Comparison of ENCODE assay signal across 20 cellular contexts in the genomic region with DNA sequence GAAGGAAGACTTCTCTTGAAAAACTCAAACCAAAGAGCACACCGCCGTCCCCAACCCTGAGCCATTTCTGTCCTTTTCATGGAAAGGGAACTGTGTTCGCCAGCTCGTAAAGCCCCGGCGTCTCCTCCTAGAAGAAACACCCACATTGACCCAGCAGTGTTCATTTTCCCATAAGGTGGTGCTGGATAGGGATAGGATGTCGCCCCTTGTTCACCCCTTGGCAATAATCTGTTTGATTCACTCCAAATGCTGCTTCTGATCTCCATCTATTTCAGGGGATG.
A peak's percentile ranks its signal among the peaks of the same experiment; 100 is the strongest.
DNase-seq lines count a peak whose midpoint lies in the region; ATAC-seq and TF ChIP-seq lines count a peak whose summit lies in the region.
"Had no signal": no experiment of that assay in that cellular context is flagged by ENCODE, and none has a peak within 500 bp of the region (broad histone marks: within the 10 kb centered on the region; RNA-seq: fewer than 3 reads in every experiment).

No MANE protein-coding gene starts in this region.

- POLR2A ChIA-PET in CD4-positive, alpha-beta T cell (lab: Charles Lee): no interaction called here
- POLR2A ChIA-PET in activated CD4-positive, alpha-beta memory T cell treated with anti-CD3 and anti-CD28 coated beads, Interleukin-2, amount 10 ng/mL, durations not matched to agents 7 days and 5 days (lab: Charles Lee): interaction anchor here (0.9 to 7.5 kb wide), 34 partner anchors 9 to 864 kb away, joined by 3 to 149 read pairs (median 7); a partner anchor contains a TSS
- POLR2A ChIA-PET in naive thymus-derived CD4-positive, alpha-beta T cell (lab: Charles Lee): no interaction called here

- CTCF ChIA-PET in activated CD8-positive, alpha-beta memory T cell treated with anti-CD3 and anti-CD28 coated beads, Interleukin-2, amount 10 ng/mL, durations not matched to agents 7 days and 5 days (lab: Charles Lee): interaction anchor here (1.0 to 4.1 kb wide), 9 partner anchors 11 to 491 kb away, joined by 3 to 12 read pairs (median 3); no protein-coding TSS in a partner anchor
- CTCF ChIA-PET in CD4-positive, alpha-beta T cell (lab: Charles Lee): interaction anchor here (1.5 kb wide), 1 partner anchor 8 kb away, joined by 3 read pairs; no protein-coding TSS in a partner anchor
- CTCF ChIA-PET in activated CD4-positive, alpha-beta memory T cell treated with anti-CD3 and anti-CD28 coated beads, Interleukin-2, amount 10 ng/mL, durations not matched to agents 7 days and 5 days (lab: Charles Lee): interaction anchor here (0.8 to 4.2 kb wide), 11 partner anchors 9 to 823 kb away, joined by 3 to 34 read pairs (median 6); no protein-coding TSS in a partner anchor
- CTCF ChIA-PET in naive thymus-derived CD4-positive, alpha-beta T cell (lab: Charles Lee): no interaction called here

- DNase-seq in activated CD8-positive, alpha-beta memory T cell treated with anti-CD3 and anti-CD28 coated beads, Interleukin-2, amount 10 ng/mL, durations not matched to agents 7 days and 5 days: no peak
- DNase-seq in activated CD8-positive, alpha-beta memory T cell treated with anti-CD3 and anti-CD28 coated beads, Interleukin-2, amount 50 U/mL, for 48 hours: no peak
- no peak for DNase-seq in CD4-positive, alpha-beta T cell
- no peak for DNase-seq in activated CD4-positive, alpha-beta memory T cell treated with anti-CD3 and anti-CD28 coated beads, Interleukin-2, amount 10 ng/mL, durations not matched to agents 7 days and 5 days
- DNase-seq in epithelial cell of prostate (ENCODE audit: low read depth, low spot score): no peak
- DNase-seq in naive thymus-derived CD4-positive, alpha-beta T cell: no peak
- DNase-seq in Right ventricle myocardium inferior (ENCODE audit: missing footprints): no peak
- no peak for DNase-seq in HuH-7.5 (ENCODE audit: low spot score)
- DNase-seq: BE2C, cerebellar nuclear complex, hypothalamus, mesenchymal stem cell, NCI-H1436 treated with DMSO at 0.1 percent for 48 hours, NCI-H2107, NCI-H446, NCI-H82, nucleus accumbens, SJCRH30 had no signal

- H3K9me3 Mint-ChIP-seq in activated CD8-positive, alpha-beta memory T cell treated with anti-CD3 and anti-CD28 coated beads, Interleukin-2, amount 10 ng/mL, durations not matched to agents 7 days and 5 days (ENCODE audit: low read depth): peaks cover 2% of the 10 kb centered on the region
- no peaks in the 10 kb centered on the region for H3K9me3 Mint-ChIP-seq in CD4-positive, alpha-beta T cell
- peaks cover 11% of the 10 kb centered on the region for H3K9me3 Mint-ChIP-seq in activated CD4-positive, alpha-beta memory T cell treated with anti-CD3 and anti-CD28 coated beads, Interleukin-2, amount 10 ng/mL, durations not matched to agents 7 days and 5 days
- peaks cover 0 to 6% (median 0%) of the 10 kb centered on the region in 11 donors for H3K9me3 Mint-ChIP-seq in naive thymus-derived CD4-positive, alpha-beta T cell

- no peak overlapping the region for H3K27ac ChIP-seq in CD4-positive, alpha-beta T cell (ENCODE audit: low read depth, low read length)
- H3K27ac ChIP-seq in epithelial cell of prostate: peak overlapping the region; percentile 90
- no peak overlapping the region for H3K27ac ChIP-seq in naive thymus-derived CD4-positive, alpha-beta T cell (ENCODE audit: low read depth, low read length)
- H3K27ac ChIP-seq: body of pancreas, SJCRH30 had no signal

- ATAC-seq in activated CD8-positive, alpha-beta memory T cell treated with anti-CD3 and anti-CD28 coated beads, Interleukin-2, amount 10 ng/mL, durations not matched to agents 7 days and 5 days: no peak
- ATAC-seq in CD4-positive, alpha-beta T cell (ENCODE audit: poor library complexity): no peak
- ATAC-seq in naive thymus-derived CD4-positive, alpha-beta T cell: no peak
- no peak for ATAC-seq in Right ventricle myocardium inferior

- H3K4me3 Mint-ChIP-seq in activated CD8-positive, alpha-beta memory T cell treated with anti-CD3 and anti-CD28 coated beads, Interleukin-2, amount 10 ng/mL, durations not matched to agents 7 days and 5 days: peak overlapping the region; percentile 40
- H3K4me3 Mint-ChIP-seq in CD4-positive, alpha-beta T cell: no peak overlapping the region
- peak overlapping the region; percentile 58 for H3K4me3 Mint-ChIP-seq in activated CD4-positive, alpha-beta memory T cell treated with anti-CD3 and anti-CD28 coated beads, Interleukin-2, amount 10 ng/mL, durations not matched to agents 7 days and 5 days
- peak overlapping the region in 1 of 10 donors; percentile 76 for H3K4me3 Mint-ChIP-seq in naive thymus-derived CD4-positive, alpha-beta T cell
- H3K4me3 Mint-ChIP-seq: type B pancreatic cell had no signal

- no peaks in the 10 kb centered on the region for H3K27me3 ChIP-seq in CD4-positive, alpha-beta T cell (ENCODE audit: control insufficient read depth, insufficient read depth, low read length)
- H3K27me3 ChIP-seq in naive thymus-derived CD4-positive, alpha-beta T cell (ENCODE audit: control insufficient read depth in 2 of 2, insufficient read depth in 2 of 2, low read length in 2 of 2): no peaks in the 10 kb centered on the region
- H3K27me3 ChIP-seq: BE2C, body of pancreas, SJCRH30 had no signal

- peaks cover 81% of the 10 kb centered on the region for H3K4me1 Mint-ChIP-seq in activated CD8-positive, alpha-beta memory T cell treated with anti-CD3 and anti-CD28 coated beads, Interleukin-2, amount 10 ng/mL, durations not matched to agents 7 days and 5 days
- peaks cover 7% of the 10 kb centered on the region for H3K4me1 Mint-ChIP-seq in CD4-positive, alpha-beta T cell (ENCODE audit: low read depth)
- H3K4me1 Mint-ChIP-seq in activated CD4-positive, alpha-beta memory T cell treated with anti-CD3 and anti-CD28 coated beads, Interleukin-2, amount 10 ng/mL, durations not matched to agents 7 days and 5 days: peaks cover 92% of the 10 kb centered on the region
- peaks cover 0 to 50% (median 0%) of the 10 kb centered on the region in 7 donors for H3K4me1 Mint-ChIP-seq in naive thymus-derived CD4-positive, alpha-beta T cell

- H3K36me3 ChIP-seq in naive thymus-derived CD4-positive, alpha-beta T cell (ENCODE audit: control insufficient read depth in 2 of 3, insufficient read depth in 3 of 3, low read length in 3 of 3): no peaks in the 10 kb centered on the region
- H3K36me3 ChIP-seq: BE2C, SJCRH30 had no signal

- H3K4me3 ChIP-seq in naive thymus-derived CD4-positive, alpha-beta T cell (ENCODE audit: low read length): no peak overlapping the region
- H3K4me3 ChIP-seq: body of pancreas, SJCRH30 had no signal

- H3K27ac Mint-ChIP-seq in activated CD8-positive, alpha-beta memory T cell treated with anti-CD3 and anti-CD28 coated beads, Interleukin-2, amount 10 ng/mL, durations not matched to agents 7 days and 5 days: peak overlapping the region; percentile 89
- peak overlapping the region; percentile 39 for H3K27ac Mint-ChIP-seq in CD4-positive, alpha-beta T cell
- peak overlapping the region; percentile 98 for H3K27ac Mint-ChIP-seq in activated CD4-positive, alpha-beta memory T cell treated with anti-CD3 and anti-CD28 coated beads, Interleukin-2, amount 10 ng/mL, durations not matched to agents 7 days and 5 days
- H3K27ac Mint-ChIP-seq in naive thymus-derived CD4-positive, alpha-beta T cell: peak overlapping the region in 1 of 9 donors; percentile 94
- H3K27ac Mint-ChIP-seq: type B pancreatic cell had no signal

- peaks cover 17% of the 10 kb centered on the region for H3K36me3 Mint-ChIP-seq in activated CD8-positive, alpha-beta memory T cell treated with anti-CD3 and anti-CD28 coated beads, Interleukin-2, amount 10 ng/mL, durations not matched to agents 7 days and 5 days
- H3K36me3 Mint-ChIP-seq in CD4-positive, alpha-beta T cell (ENCODE audit: low read depth): no peaks in the 10 kb centered on the region
- peaks cover 28% of the 10 kb centered on the region for H3K36me3 Mint-ChIP-seq in activated CD4-positive, alpha-beta memory T cell treated with anti-CD3 and anti-CD28 coated beads, Interleukin-2, amount 10 ng/mL, durations not matched to agents 7 days and 5 days (ENCODE audit: low read depth)
- peaks cover 0 to 12% (median 6%) of the 10 kb centered on the region in 5 donors for H3K36me3 Mint-ChIP-seq in naive thymus-derived CD4-positive, alpha-beta T cell
- H3K36me3 Mint-ChIP-seq: type B pancreatic cell had no signal

- TF ChIP-seq CTCF in CD4-positive, alpha-beta T cell (IDR thresholded peaks at IDR 0.05): no peak

- intact Hi-C loops in CD4-positive, alpha-beta T cell (cut with DNase I, micrococcal nuclease): loop anchor here in 1 of 2 experiments (10.0 kb wide), 1 partner anchor 826 kb away; a partner anchor contains a TSS
- intact Hi-C loops in naive thymus-derived CD4-positive, alpha-beta T cell (cut with micrococcal nuclease): loop anchor here in 1 of 2 donors (1.0 to 10.0 kb wide), 7 partner anchors 36 to 824 kb away; a partner anchor contains a TSS
- intact Hi-C loops in Right ventricle myocardium inferior (cut with DNase I): no loop called here

- no peaks in the 10 kb centered on the region for H3K9me3 ChIP-seq in CD4-positive, alpha-beta T cell (ENCODE audit: control insufficient read depth, low read length)
- no peaks in the 10 kb centered on the region for H3K9me3 ChIP-seq in naive thymus-derived CD4-positive, alpha-beta T cell (ENCODE audit: control insufficient read depth in 2 of 3, low read length in 3 of 3)
- H3K9me3 ChIP-seq: BE2C, body of pancreas, SJCRH30 had no signal

- no peaks in the 10 kb centered on the region for H3K27me3 Mint-ChIP-seq in activated CD8-positive, alpha-beta memory T cell treated with anti-CD3 and anti-CD28 coated beads, Interleukin-2, amount 10 ng/mL, durations not matched to agents 7 days and 5 days
- H3K27me3 Mint-ChIP-seq in CD4-positive, alpha-beta T cell: peaks cover 2% of the 10 kb centered on the region
- no peaks in the 10 kb centered on the region for H3K27me3 Mint-ChIP-seq in activated CD4-positive, alpha-beta memory T cell treated with anti-CD3 and anti-CD28 coated beads, Interleukin-2, amount 10 ng/mL, durations not matched to agents 7 days and 5 days
- no peaks in the 10 kb centered on the region for H3K27me3 Mint-ChIP-seq in naive thymus-derived CD4-positive, alpha-beta T cell
- H3K27me3 Mint-ChIP-seq: type B pancreatic cell had no signal

- no peaks in the 10 kb centered on the region for H3K4me1 ChIP-seq in naive thymus-derived CD4-positive, alpha-beta T cell (ENCODE audit: control insufficient read depth in 2 of 2, insufficient read depth in 2 of 2, low read length in 2 of 2)
- H3K4me1 ChIP-seq: BE2C, body of pancreas, SJCRH30 had no signal
